Comparison of ENCODE assay signal across 11 cellular contexts in genomic region chr20:32580970-32581838, GRCh38. TPM values are rescaled to one million over a fixed set of nuclear protein-coding genes. Genes with fewer than 3 reads are reported as not detected.
A peak's percentile ranks its signal among the peaks of the same experiment; 100 is the strongest.
DNase-seq lines count a peak whose midpoint lies in the region; ATAC-seq, FAIRE-seq and TF ChIP-seq lines count a peak whose summit lies in the region.
"Had no signal": no experiment of that assay in that cellular context is flagged by ENCODE, and none has a peak within 500 bp of the region (broad histone marks: within the 10 kb centered on the region; RNA-seq: fewer than 3 reads in every experiment).

No MANE protein-coding gene starts in this region.

- DNase-seq in activated gamma-delta T cell treated with Interleukin-2 at 50 U/mL for 16 hours (peak; percentile 20), activated gamma-delta T cell (lab: John Stamatoyannopoulos, UW) (no peak), endothelial cell (ENCODE audit: low spot score) (no peak), A172 (ENCODE audit: low spot score) (no peak), small intestine (no peak)
- no peak for DNase-seq in T-helper 2 cell treated with Interferon-gamma antibody and Interleukin-4, amounts not matched to agents 5 μg/mL and 100 μg/mL, for 36 hours (ENCODE audit: low spot score)
- peak; percentile 47 for DNase-seq in stimulated activated naive CD8-positive, alpha-beta T cell treated with anti-CD3 and anti-CD28 coated beads, Interleukin-15, Interleukin-2, amounts not matched to agents 100 U/mL and 50 U/mL, for 24 hours

- peaks cover 29% of the 10 kb centered on the region for H3K4me1 Mint-ChIP-seq in T-helper 2 cell treated with Interferon-gamma antibody and Interleukin-4, amounts not matched to agents 5 μg/mL and 100 μg/mL, for 36 hours (ENCODE audit: low read depth)
- peaks cover 7% of the 10 kb centered on the region for H3K4me1 Mint-ChIP-seq in endothelial cell (ENCODE audit: unreplicated experiment)

- H3K4me3 ChIP-seq in small intestine (ENCODE audit: low read depth in 1 of 2, low read length in 2 of 2), result no peak overlapping the region
- H3K4me3 ChIP-seq: SJSA1, smooth muscle cell, tibial nerve had no signal

- no peaks in the 10 kb centered on the region for H3K9me3 Mint-ChIP-seq in T-helper 2 cell treated with Interferon-gamma antibody and Interleukin-4, amounts not matched to agents 5 μg/mL and 100 μg/mL, for 36 hours
- H3K9me3 Mint-ChIP-seq in endothelial cell (ENCODE audit: unreplicated experiment), result no peaks in the 10 kb centered on the region

- H3K27ac Mint-ChIP-seq in T-helper 2 cell treated with Interferon-gamma antibody and Interleukin-4, amounts not matched to agents 5 μg/mL and 100 μg/mL, for 36 hours, result peak overlapping the region; percentile 74
- H3K27ac Mint-ChIP-seq in endothelial cell (ENCODE audit: unreplicated experiment), result no peak overlapping the region

- peak overlapping the region; percentile 77 for H3K4me3 Mint-ChIP-seq in T-helper 2 cell treated with Interferon-gamma antibody and Interleukin-4, amounts not matched to agents 5 μg/mL and 100 μg/mL, for 36 hours
- H3K4me3 Mint-ChIP-seq in endothelial cell (ENCODE audit: unreplicated experiment), result peak overlapping the region; percentile 79

- H3K36me3 ChIP-seq in small intestine (ENCODE audit: control insufficient read depth in 2 of 2, insufficient read depth in 2 of 2, low read length in 2 of 2), result no peaks in the 10 kb centered on the region
- H3K36me3 ChIP-seq: SJSA1, tibial nerve had no signal

- H3K27ac ChIP-seq in small intestine (ENCODE audit: low read depth in 1 of 2, low read length in 1 of 2), result no peak overlapping the region
- H3K27ac ChIP-seq: SJSA1, tibial nerve had no signal

- H3K9me3 ChIP-seq in small intestine (ENCODE audit: control insufficient read depth, low read depth), result no peaks in the 10 kb centered on the region
- H3K9me3 ChIP-seq: SJSA1, tibial nerve had no signal

- H3K4me1 ChIP-seq in small intestine (ENCODE audit: control insufficient read depth in 2 of 2, insufficient read depth in 1 of 2, low read depth in 1 of 2, low read length in 1 of 2), result no peaks in the 10 kb centered on the region

- H3K36me3 Mint-ChIP-seq in T-helper 2 cell treated with Interferon-gamma antibody and Interleukin-4, amounts not matched to agents 5 μg/mL and 100 μg/mL, for 36 hours (ENCODE audit: low read depth), result no peaks in the 10 kb centered on the region
- no peaks in the 10 kb centered on the region for H3K36me3 Mint-ChIP-seq in endothelial cell (ENCODE audit: low read depth, unreplicated experiment)

- H3K27me3 Mint-ChIP-seq in T-helper 2 cell treated with Interferon-gamma antibody and Interleukin-4, amounts not matched to agents 5 μg/mL and 100 μg/mL, for 36 hours (ENCODE audit: low read depth), result peaks cover 7% of the 10 kb centered on the region
- H3K27me3 Mint-ChIP-seq in endothelial cell (ENCODE audit: unreplicated experiment), result peaks cover 13% of the 10 kb centered on the region

- FAIRE-seq in small intestine (lab: Jason Lieb, UNC), result no peak

- ATAC-seq in stimulated activated naive CD8-positive, alpha-beta T cell treated with anti-CD3 and anti-CD28 coated beads, Interleukin-15, Interleukin-2, amounts not matched to agents 100 U/mL and 50 U/mL, for 24 hours, result peak; percentile 12
- ATAC-seq in GM18498 (IDR thresholded peaks at IDR 0.05; ENCODE audit: unreplicated experiment), result no peak

- WGBS in small intestine, 3 donors, result 45 to 51% (median 50%) methylated on average over 16 to 19 of the region's 19 CpGs

- no peaks in the 10 kb centered on the region for H3K27me3 ChIP-seq in small intestine (ENCODE audit: control insufficient read depth in 2 of 2, insufficient read depth in 2 of 2, low read length in 2 of 2)

- TF ChIP-seq CTCF in endothelial cell (IDR thresholded peaks at IDR 0.05; ENCODE audit: unreplicated experiment), result no peak

RNA-seq across cellular contexts. Expression of gene NOL4L, which starts 3.9 kb away (rescaled TPM):
- total RNA-seq in endothelial cell (ENCODE audit: unreplicated experiment), result 150 TPM
- 17.8 and 34.3 TPM in 2 replicates for total RNA-seq in A172 (2014; rRNA removed; shearing (Covaris generic))
- 10 to 100 TPM; 16.0 to 30.4 (median 17.6) TPM for polyA plus RNA-seq in small intestine

Comparison
In these comparisons a context has a peak if more than half of its experiments do, and no peak if none do; other contexts are left out.
1. DNase-seq: peak in activated gamma-delta T cell treated with Interleukin-2 at 50 U/mL for 16 hours (single experiment) and stimulated activated naive CD8-positive, alpha-beta T cell treated with anti-CD3 and anti-CD28 coated beads, Interleukin-15, Interleukin-2, amounts not matched to agents 100 U/mL and 50 U/mL, for 24 hours (single experiment); none in activated gamma-delta T cell (single experiment), T-helper 2 cell treated with Interferon-gamma antibody and Interleukin-4, amounts not matched to agents 5 μg/mL and 100 μg/mL, for 36 hours (single experiment), endothelial cell (single experiment), A172 (single experiment) and small intestine (single experiment).